Comparison of ENCODE assay signal across 30 cellular contexts in genomic region chr5:141825241-141825671, GRCh38. TPM values are rescaled to one million over a fixed set of nuclear protein-coding genes. Genes with fewer than 3 reads are reported as not detected.
DNase-seq lines count a peak whose midpoint lies in the region; ATAC-seq, FAIRE-seq and TF ChIP-seq lines count a peak whose summit lies in the region.
"Had no signal": no experiment of that assay in that cellular context is flagged by ENCODE, and none has a peak within 500 bp of the region (broad histone marks: within the 10 kb centered on the region; RNA-seq: fewer than 3 reads in every experiment).

No MANE protein-coding gene starts in this region.

- H2AFZ ChIP-seq in GM23338, result no peak overlapping the region; the same call in 1 of the 2 replicates
- peak overlapping the region; percentile 90 for H2AFZ ChIP-seq in neuronal stem cell (ENCODE audit: low read length)

- no peak overlapping the region for H3K4ac ChIP-seq in neuronal stem cell (ENCODE audit: low read length)

- H3K4me3 Mint-ChIP-seq in GM23338, result no peak overlapping the region; the same call in 2 of the 3 replicates
- H3K4me3 Mint-ChIP-seq in endodermal cell, result no peak overlapping the region
- H3K4me3 Mint-ChIP-seq: activated CD4-positive, alpha-beta memory T cell treated with anti-CD3 and anti-CD28 coated beads for 36 hours; activated T-helper 1 cell treated with anti-CD3 and anti-CD28 coated beads, Interleukin-12 subunit alpha, Interleukin-12 subunit beta, Interleukin-2, Interleukin-4 antibody, amounts not matched to agents 30 ng/mL and 10 ng/mL and 1 ng/mL, durations not matched to agents 14 hours and 24 hours and 36 hours had no signal

- H2BK15ac ChIP-seq in neuronal stem cell (ENCODE audit: low read length), result no peak overlapping the region

- H3K9me2 ChIP-seq in GM23338 (ENCODE audit: insufficient read depth), result no peaks in the 10 kb centered on the region

- H3K4me1 ChIP-seq in GM23338 (ENCODE audit: insufficient read depth) (peaks cover 49% of the 10 kb centered on the region), endodermal cell (ENCODE audit: control insufficient read depth, insufficient read depth, low read length) (peaks cover 4% of the 10 kb centered on the region), neuronal stem cell (ENCODE audit: control insufficient read depth in 2 of 2, insufficient read depth in 1 of 2, low read depth in 1 of 2, low read length in 2 of 2) (peaks cover 21 to 32% of the 10 kb centered on the region in 2 donors), kidney (ENCODE audit: control insufficient read depth in 1 of 2, insufficient read depth in 1 of 2, low read depth in 1 of 2, low read length in 2 of 2) (peaks cover 4 to 9% of the 10 kb centered on the region in 2 donors), esophagus squamous epithelium (peaks cover 0 to 18% (median 6%) of the 10 kb centered on the region in 3 donors)

- H4K20me1 ChIP-seq in GM23338 (replicated peaks; ENCODE audit: insufficient read depth), result no peaks in the 10 kb centered on the region

- peaks cover 21% of the 10 kb centered on the region for H3K27me3 Mint-ChIP-seq in GM23338 (ENCODE audit: insufficient read depth, low read depth, poor library complexity)
- H3K27me3 Mint-ChIP-seq in endodermal cell (ENCODE audit: insufficient read depth), result peaks cover under 1% of the 10 kb centered on the region

- no peak for TF ChIP-seq CTCF in GM23338 (conservative IDR thresholded peaks at IDR 0.05; ENCODE audit: low read depth in 2 of 2)
- TF ChIP-seq CTCF in endodermal cell (conservative IDR thresholded peaks at IDR 0.05), result no peak
- no peak for TF ChIP-seq CTCF in kidney (IDR thresholded peaks at IDR 0.05; ENCODE audit: borderline replicate concordance, extremely low read depth, insufficient read depth)
- TF ChIP-seq CTCF in esophagus squamous epithelium (IDR thresholded peaks at IDR 0.05), result no peak

- H3K14ac ChIP-seq in neuronal stem cell (ENCODE audit: low read length), result no peak overlapping the region

- H3K4me2 ChIP-seq in GM23338, result peak overlapping the region; percentile 67; the same call in 1 of the 2 replicates
- H3K4me2 ChIP-seq in neuronal stem cell (ENCODE audit: insufficient read depth, low read length, poor library complexity, severe bottlenecking), result no peak overlapping the region

- intact Hi-C loops in kidney (cut with DNase I), result no loop called here
- intact Hi-C loops in esophagus squamous epithelium (cut with DNase I), result no loop called here

- H3K36me3 Mint-ChIP-seq in GM23338 (ENCODE audit: low read depth) (no peaks in the 10 kb centered on the region; the same call in 2 of the 3 replicates), endodermal cell (ENCODE audit: low read depth) (no peaks in the 10 kb centered on the region)
- H3K36me3 Mint-ChIP-seq: activated CD4-positive, alpha-beta memory T cell treated with anti-CD3 and anti-CD28 coated beads for 36 hours had no signal

- H2BK5ac ChIP-seq in neuronal stem cell (ENCODE audit: low read length), result no peak overlapping the region

- ATAC-seq in GM23338 (peak; percentile 10; the same call in 2 of the 3 replicates), GM19324 (IDR thresholded peaks at IDR 0.05; ENCODE audit: low FRiP score, unreplicated experiment) (no peak)

- H3K79me2 ChIP-seq in GM23338 (replicated peaks; ENCODE audit: insufficient read depth), result no peaks in the 10 kb centered on the region

- H3K27ac ChIP-seq in GM23338 (ENCODE audit: low read depth) (peak overlapping the region; percentile 69; the same call in 1 of the 2 replicates), SK-N-MC (no peak overlapping the region), endodermal cell (ENCODE audit: low read depth, low read length) (no peak overlapping the region), neuronal stem cell (replicated peaks; ENCODE audit: low read length) (peak overlapping the region; percentile 56), kidney (ENCODE audit: low read depth in 2 of 2, low read length in 2 of 2) (no peak overlapping the region), esophagus squamous epithelium (no peak overlapping the region)
- H3K27ac ChIP-seq: esophagus muscularis mucosa, left lung, stomach, transverse colon had no signal

- no peak for TF ChIP-seq POLR2A in esophagus squamous epithelium (IDR thresholded peaks at IDR 0.05)

- no peaks in the 10 kb centered on the region; the same call in 1 of the 2 replicates for H3K36me3 ChIP-seq in GM23338 (ENCODE audit: insufficient read depth)
- no peaks in the 10 kb centered on the region for H3K36me3 ChIP-seq in SK-N-MC (ENCODE audit: insufficient read depth, low read length)
- no peaks in the 10 kb centered on the region for H3K36me3 ChIP-seq in endodermal cell (ENCODE audit: control insufficient read depth, insufficient read depth, low read length)
- no peaks in the 10 kb centered on the region for H3K36me3 ChIP-seq in neuronal stem cell (replicated peaks in 1 of 2; ENCODE audit: control insufficient read depth in 2 of 2, insufficient read depth in 2 of 2, low read length in 2 of 2)
- no peaks in the 10 kb centered on the region for H3K36me3 ChIP-seq in kidney (ENCODE audit: control insufficient read depth in 1 of 2, insufficient read depth in 2 of 2, low read length in 2 of 2)
- H3K36me3 ChIP-seq in esophagus squamous epithelium, result no peaks in the 10 kb centered on the region
- H3K36me3 ChIP-seq: left lung, stomach, transverse colon had no signal

- H2BK120ac ChIP-seq in neuronal stem cell (ENCODE audit: low read depth, low read length), result no peak overlapping the region

- no peak overlapping the region for H2AK5ac ChIP-seq in neuronal stem cell (ENCODE audit: low read depth, low read length)

- H4K91ac ChIP-seq in neuronal stem cell (ENCODE audit: low read depth, low read length, poor library complexity), result no peak overlapping the region

- H3K27ac Mint-ChIP-seq in GM23338, result peak overlapping the region; percentile 62; the same call in 1 of the 2 replicates
- H3K27ac Mint-ChIP-seq in endodermal cell, result no peak overlapping the region
- H3K27ac Mint-ChIP-seq: activated CD4-positive, alpha-beta memory T cell treated with anti-CD3 and anti-CD28 coated beads for 36 hours; activated T-helper 1 cell treated with anti-CD3 and anti-CD28 coated beads, Interleukin-12 subunit alpha, Interleukin-12 subunit beta, Interleukin-2, Interleukin-4 antibody, amounts not matched to agents 30 ng/mL and 10 ng/mL and 1 ng/mL, durations not matched to agents 14 hours and 24 hours and 36 hours had no signal

- DNase-seq in GM23338 (ENCODE audit: low spot score) (peak; percentile 4), SK-N-MC (ENCODE audit: low read depth, low spot score) (no peak), endodermal cell (peak; percentile 52), neuronal stem cell (ENCODE audit: low spot score) (no peak), kidney (no peak), esophagus squamous epithelium (lab: John Stamatoyannopoulos, UW) (no peak)
- no peak for DNase-seq in activated naive CD4-positive, alpha-beta T cell treated with Interleukin-2 at 50 U/mL for 16 hours
- DNase-seq: activated CD4-positive, alpha-beta memory T cell treated with anti-CD3 and anti-CD28 coated beads for 36 hours; activated CD4-positive, CD25-positive, alpha-beta regulatory T cell treated with anti-CD3 and anti-CD28 coated beads, Interleukin-2, amount 50 U/mL, for 72 hours; activated CD8-positive, alpha-beta memory T cell treated with anti-CD3 and anti-CD28 coated beads, Interleukin-2, amount 50 U/mL, for 4 hours; activated naive CD4-positive, alpha-beta T cell treated with anti-CD3 and anti-CD28 coated beads, Interleukin-2, amount 50 U/mL, for 16 hours; amniotic stem cell; cortex of kidney; DMS53; left lung; MV-4-11; NCI-H1694; NCI-H2171 treated with DMSO at 0.1 percent for 48 hours; NCI-H526 treated with DMSO at 0.1 percent for 48 hours; Right ventricle myocardium superior; stimulated activated CD8-positive, alpha-beta memory T cell treated with anti-CD3 and anti-CD28 coated beads, Interleukin-4, amount 100 ng/mL, for 48 hours; stomach; SW 1271; transverse colon had no signal

- H3K4me1 Mint-ChIP-seq in GM23338 (peaks cover 59% of the 10 kb centered on the region), endodermal cell (peaks cover 23% of the 10 kb centered on the region)

- H3K9me3 ChIP-seq in SK-N-MC (ENCODE audit: low read depth, low read length) (no peaks in the 10 kb centered on the region), endodermal cell (ENCODE audit: control insufficient read depth, low read length) (no peaks in the 10 kb centered on the region), neuronal stem cell (replicated peaks in 1 of 2; ENCODE audit: control insufficient read depth in 2 of 2, insufficient read depth in 1 of 2, low read depth in 1 of 2, low read length in 2 of 2) (no peaks in the 10 kb centered on the region), kidney (ENCODE audit: control insufficient read depth in 1 of 2, low read length in 2 of 2) (no peaks in the 10 kb centered on the region), esophagus squamous epithelium (no peaks in the 10 kb centered on the region)
- H3K9me3 ChIP-seq: esophagus muscularis mucosa, left lung, stomach, transverse colon had no signal

- H3K4me3 ChIP-seq in GM23338 (0 out of 2 replicates have a peak overlapping the region, but pooled peaks have one; percentile 17), SK-N-MC (peak overlapping the region; percentile 40), endodermal cell (ENCODE audit: low read length) (no peak overlapping the region), neuronal stem cell (ENCODE audit: low read length in 2 of 2) (no peak overlapping the region), kidney (ENCODE audit: low read length in 2 of 2) (no peak overlapping the region), esophagus squamous epithelium (no peak overlapping the region)
- H3K4me3 ChIP-seq: esophagus muscularis mucosa, left lung, stomach, transverse colon had no signal

- H3K9me3 Mint-ChIP-seq in GM23338 (no peaks in the 10 kb centered on the region), endodermal cell (no peaks in the 10 kb centered on the region)
- H3K9me3 Mint-ChIP-seq: activated CD4-positive, alpha-beta memory T cell treated with anti-CD3 and anti-CD28 coated beads for 36 hours; activated T-helper 1 cell treated with anti-CD3 and anti-CD28 coated beads, Interleukin-12 subunit alpha, Interleukin-12 subunit beta, Interleukin-2, Interleukin-4 antibody, amounts not matched to agents 30 ng/mL and 10 ng/mL and 1 ng/mL, durations not matched to agents 14 hours and 24 hours and 36 hours had no signal

- H3K18ac ChIP-seq in neuronal stem cell (ENCODE audit: low read length), result peak overlapping the region; percentile 76

- H2BK12ac ChIP-seq in neuronal stem cell (ENCODE audit: low read length), result peak overlapping the region; percentile 11

- H3K23ac ChIP-seq in neuronal stem cell (ENCODE audit: low read depth, low read length, poor library complexity), result no peak overlapping the region

- no peaks in the 10 kb centered on the region for H3K79me1 ChIP-seq in neuronal stem cell (ENCODE audit: low read depth, low read length)

- H3K9ac ChIP-seq in SK-N-MC (ENCODE audit: insufficient read length), result no peak overlapping the region
- H3K9ac ChIP-seq in endodermal cell (ENCODE audit: extremely low read depth, low read length, poor library complexity, severe bottlenecking), result no peak overlapping the region
- H3K9ac ChIP-seq in neuronal stem cell (ENCODE audit: low read depth, low read length, poor library complexity), result peak overlapping the region; percentile 65
- H3K9ac ChIP-seq in kidney (ENCODE audit: low read length in 2 of 2), result no peak overlapping the region

- H3F3A ChIP-seq in GM23338 (replicated peaks; ENCODE audit: low read depth), result peaks cover 12% of the 10 kb centered on the region; the same call in 1 of the 2 replicates

- WGBS in endodermal cell (ENCODE audit: insufficient coverage in 1 of 2, insufficient read length in 1 of 2), 2 experiments, result 65% methylated on average over 10 of the region's 10 CpGs; no CpG with 5 or more reads in 1 of the 2 experiments
- no CpG with 5 or more reads among the region's 10 CpGs for WGBS in neuronal stem cell (ENCODE audit: extremely low coverage in 2 of 2, insufficient read length in 2 of 2, insufficient replicate concordance in 1 of 2), 2 donors
- WGBS in esophagus squamous epithelium, 2 donors, result 43 to 49% methylated on average over 9 to 10 of the region's 10 CpGs

- no peak for FAIRE-seq in kidney (lab: Jason Lieb, UNC)
- FAIRE-seq: frontal cortex, G401.6 had no signal

- H3K27me3 ChIP-seq in GM23338 (ENCODE audit: insufficient read depth) (no peaks in the 10 kb centered on the region), endodermal cell (ENCODE audit: control insufficient read depth, insufficient read depth, low read length, poor library complexity, severe bottlenecking) (no peaks in the 10 kb centered on the region), neuronal stem cell (ENCODE audit: control insufficient read depth in 3 of 3, insufficient read depth in 3 of 3, low read depth in 1 of 3, low read length in 3 of 3) (no peaks in the 10 kb centered on the region), esophagus squamous epithelium (peaks cover 0 to 29% (median 0%) of the 10 kb centered on the region in 4 donors)
- H3K27me3 ChIP-seq: left lung had no signal

- H4K8ac ChIP-seq in neuronal stem cell (ENCODE audit: low read depth, low read length), result no peak overlapping the region

RNA-seq across cellular contexts. Expression of gene PCDH1, which starts 53.0 kb away (rescaled TPM):
- total RNA-seq in GM23338 (2014; rRNA removed; shearing (Covaris generic)), result 155 and 183 TPM in 2 replicates
- polyA plus RNA-seq in GM23338 (2016; fragmentation: Nextera tagmentation; extraction: Ambion mirVana) (26.2 and 27.8 TPM in 2 replicates), kidney (ENCODE audit: insufficient read depth, low read depth, low replicate concordance) (37.3 TPM)
- total RNA-seq in endodermal cell (10 to 100 TPM; 45.4 to 69.7 TPM), kidney (147 TPM), esophagus squamous epithelium (100 to 1,000 TPM in 1 of 4 donors, 10 to 100 TPM in 3; 51.3 to 131 (median 67.9) TPM)
- 17.2 TPM for polyA plus RNA-seq in endodermal cell (2013, experiment 1 of 2)
- 13.5 TPM for polyA plus RNA-seq in endodermal cell (2013, experiment 2 of 2)
- 7.6 TPM for polyA plus RNA-seq in neuronal stem cell (2013, experiment 1 of 2)
- 7.7 TPM for polyA plus RNA-seq in neuronal stem cell (2013, experiment 2 of 2)
- total RNA-seq: activated CD4-positive, alpha-beta memory T cell treated with anti-CD3 and anti-CD28 coated beads for 36 hours; activated T-helper 1 cell treated with anti-CD3 and anti-CD28 coated beads, Interleukin-12 subunit alpha, Interleukin-12 subunit beta, Interleukin-2, Interleukin-4 antibody, amounts not matched to agents 30 ng/mL and 10 ng/mL and 1 ng/mL, durations not matched to agents 14 hours and 24 hours and 36 hours; LHCN-M2 had no signal

Comparison
In these comparisons a context has a peak if more than half of its experiments do, and no peak if none do; other contexts are left out.
1. DNase-seq: peak in GM23338 (single experiment) and endodermal cell (single experiment); none in SK-N-MC (single experiment), neuronal stem cell (single experiment), kidney (single experiment), activated naive CD4-positive, alpha-beta T cell treated with Interleukin-2 at 50 U/mL for 16 hours (single experiment) and esophagus squamous epithelium (single experiment).
2. H3K27ac ChIP-seq: peak in GM23338 (single experiment) and neuronal stem cell (single experiment); none in SK-N-MC (single experiment), endodermal cell (single experiment), kidney (0 of 2) and esophagus squamous epithelium (0 of 4).
3. H3K4me3 ChIP-seq: peak in GM23338 (single experiment) and SK-N-MC (single experiment); none in endodermal cell (single experiment), neuronal stem cell (0 of 2), kidney (0 of 2) and esophagus squamous epithelium (0 of 4).